Comparison of ENCODE assay signal across 8 cellular contexts in genomic region chr7:27199820-27200760, GRCh38. TPM values are rescaled to one million over a fixed set of nuclear protein-coding genes. Genes with fewer than 3 reads are reported as not detected.
DNase-seq lines count a peak whose midpoint lies in the region; TF ChIP-seq lines count a peak whose summit lies in the region.

TSS of gene HOXA13 (minus strand) at chr7:27200091. CDS start at chr7:27200077, 14 bp downstream.

- DNase-seq in AG08395 (ENCODE audit: low spot score): peak; percentile 67
- peak; percentile 25 for DNase-seq in NCI-H146 treated with DMSO at 0.1 percent for 48 hours (lab: John Stamatoyannopoulos, UW; ENCODE audit: unreplicated experiment)
- peak; percentile 26 to 42 for DNase-seq in activated T-cell treated with anti-CD3 and anti-CD28 coated beads, Interleukin-2, amount 50 U/mL, for 48 hours
- DNase-seq in kidney epithelial cell (ENCODE audit: low read depth): no peak
- peak in 1 of 2 donors; percentile 65 for DNase-seq in tibial artery
- no peak for DNase-seq in SKM-1 (lab: John Stamatoyannopoulos, UW; ENCODE audit: unreplicated experiment)
- DNase-seq in stimulated activated CD4-positive, alpha-beta T cell treated with anti-CD3 and anti-CD28 coated beads, Interleukin-12 subunit alpha, Interleukin-12 subunit beta, amount 100 ng/mL, for 4 hours: no peak

- H3K27me3 ChIP-seq in kidney epithelial cell (ENCODE audit: control insufficient read depth, insufficient read depth, low read length): peaks cover 75% of the 10 kb centered on the region
- peaks cover 4 to 97% of the 10 kb centered on the region in 2 donors for H3K27me3 ChIP-seq in tibial artery

- intact Hi-C loops in tibial artery (cut with DNase I; ENCODE audit: low total_unique reads): loop anchor here (10.0 kb wide), 3 partner anchors 375 to 895 kb away; no protein-coding TSS in a partner anchor

- no peaks in the 10 kb centered on the region for H3K9me3 ChIP-seq in tibial artery

- H3K4me3 ChIP-seq in GM12875 (ENCODE audit: low read depth, low read length): peak within 1 kb of the TSS; percentile 34
- H3K4me3 ChIP-seq in kidney epithelial cell (ENCODE audit: low read depth, low read length): peak within 1 kb of the TSS; percentile 20
- peak within 1 kb of the TSS; percentile 35 to 44 for H3K4me3 ChIP-seq in tibial artery

- H3K36me3 ChIP-seq in kidney epithelial cell (ENCODE audit: control insufficient read depth, insufficient read depth, low read length) (no peaks in the 10 kb centered on the region), tibial artery (no peaks in the 10 kb centered on the region)

- no peak within 1 kb of the TSS for H3K27ac ChIP-seq in tibial artery

- TF ChIP-seq CTCF in GM12875 (IDR thresholded peaks at IDR 0.05; ENCODE audit: borderline replicate concordance, insufficient read depth, low read depth, low read length) (no peak), kidney epithelial cell (IDR thresholded peaks at IDR 0.05; ENCODE audit: insufficient read depth, low read length, poor library complexity, severe bottlenecking) (no peak), tibial artery (IDR thresholded peaks at IDR 0.05) (no peak)

- H3K4me1 ChIP-seq in tibial artery: peaks cover 0 to 43% (median 21%) of the 10 kb centered on the region in 4 donors

RNA-seq across cellular contexts. Expression of gene HOXA13, which starts in this region (rescaled TPM):
- not detected in 2 replicates for total RNA-seq in kidney epithelial cell

Comparison
In these comparisons a context has a peak if more than half of its experiments do, and no peak if none do; other contexts are left out.
1. DNase-seq: peak in AG08395 (single experiment), NCI-H146 treated with DMSO at 0.1 percent for 48 hours (single experiment) and activated T-cell treated with anti-CD3 and anti-CD28 coated beads, Interleukin-2, amount 50 U/mL, for 48 hours (2 of 2); none in kidney epithelial cell (single experiment), SKM-1 (single experiment) and stimulated activated CD4-positive, alpha-beta T cell treated with anti-CD3 and anti-CD28 coated beads, Interleukin-12 subunit alpha, Interleukin-12 subunit beta, amount 100 ng/mL, for 4 hours (single experiment).
2. Peak in every context shown above with its lines, with median percentiles within 50 percentile points of each other: H3K4me3 ChIP-seq.